ENCODE assay signal across 1 cellular context in the genomic region with DNA sequence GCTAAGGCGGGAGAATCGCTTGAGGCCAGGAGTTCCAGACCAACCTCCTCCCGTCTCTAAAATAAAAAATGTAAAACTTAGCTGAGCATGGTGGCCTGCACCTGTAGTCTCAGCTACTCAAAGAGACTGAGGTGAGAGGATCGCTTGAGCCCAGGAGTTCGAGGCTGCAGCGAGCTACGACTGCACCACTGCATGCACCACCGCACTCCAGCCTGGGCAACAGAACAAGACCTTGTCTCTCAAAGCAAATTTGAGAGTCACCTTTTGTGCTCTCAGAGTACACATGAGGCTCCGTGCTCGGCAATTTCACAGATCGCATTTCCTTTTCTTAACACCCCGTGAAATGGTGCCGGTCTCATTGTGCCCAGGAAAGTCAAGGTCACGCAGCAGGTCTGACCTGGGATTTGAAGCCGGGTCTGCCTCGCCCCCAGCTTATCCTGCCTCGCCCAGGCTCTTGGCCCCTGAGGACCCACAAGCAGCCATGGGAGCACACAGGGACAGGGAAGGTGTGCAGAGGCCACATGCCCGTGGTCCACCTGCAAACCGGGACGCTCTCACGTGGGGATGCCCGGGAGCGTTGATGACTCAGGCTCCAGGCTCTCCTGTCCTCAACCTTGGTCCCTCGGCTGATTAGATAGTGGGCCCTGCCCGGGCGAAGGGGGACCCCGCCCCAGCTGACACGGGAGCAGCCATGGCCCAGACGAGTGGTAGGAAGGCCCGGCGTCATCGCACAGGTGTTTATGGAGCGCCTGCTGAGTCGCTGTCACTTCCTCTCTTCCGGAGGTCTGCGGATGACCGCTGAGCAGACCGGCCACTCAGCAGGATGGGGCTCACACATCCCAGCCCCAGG.
TF ChIP-seq lines count a peak whose summit lies in the region.

No MANE protein-coding gene starts in this region.

TF ChIP-seq in HepG2, 621 proteins besides CTCF, POLR2A, EP300 and RAD21 (continued from another document and continues in another):
- TF ChIP-seq, protein P1, sequence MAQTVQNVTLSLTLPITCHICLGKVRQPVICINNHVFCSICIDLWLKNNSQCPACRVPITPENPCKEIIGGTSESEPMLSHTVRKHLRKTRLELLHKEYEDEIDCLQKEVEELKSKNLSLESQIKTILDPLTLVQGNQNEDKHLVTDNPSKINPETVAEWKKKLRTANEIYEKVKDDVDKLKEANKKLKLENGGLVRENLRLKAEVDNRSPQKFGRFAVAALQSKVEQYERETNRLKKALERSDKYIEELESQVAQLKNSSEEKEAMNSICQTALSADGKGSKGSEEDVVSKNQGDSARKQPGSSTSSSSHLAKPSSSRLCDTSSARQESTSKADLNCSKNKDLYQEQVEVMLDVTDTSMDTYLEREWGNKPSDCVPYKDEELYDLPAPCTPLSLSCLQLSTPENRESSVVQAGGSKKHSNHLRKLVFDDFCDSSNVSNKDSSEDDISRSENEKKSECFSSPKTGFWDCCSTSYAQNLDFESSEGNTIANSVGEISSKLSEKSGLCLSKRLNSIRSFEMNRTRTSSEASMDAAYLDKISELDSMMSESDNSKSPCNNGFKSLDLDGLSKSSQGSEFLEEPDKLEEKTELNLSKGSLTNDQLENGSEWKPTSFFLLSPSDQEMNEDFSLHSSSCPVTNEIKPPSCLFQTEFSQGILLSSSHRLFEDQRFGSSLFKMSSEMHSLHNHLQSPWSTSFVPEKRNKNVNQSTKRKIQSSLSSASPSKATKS (CRISPR knock-in tag; IDR thresholded peaks at IDR 0.05) = no peak
- TF ChIP-seq, protein P2, sequence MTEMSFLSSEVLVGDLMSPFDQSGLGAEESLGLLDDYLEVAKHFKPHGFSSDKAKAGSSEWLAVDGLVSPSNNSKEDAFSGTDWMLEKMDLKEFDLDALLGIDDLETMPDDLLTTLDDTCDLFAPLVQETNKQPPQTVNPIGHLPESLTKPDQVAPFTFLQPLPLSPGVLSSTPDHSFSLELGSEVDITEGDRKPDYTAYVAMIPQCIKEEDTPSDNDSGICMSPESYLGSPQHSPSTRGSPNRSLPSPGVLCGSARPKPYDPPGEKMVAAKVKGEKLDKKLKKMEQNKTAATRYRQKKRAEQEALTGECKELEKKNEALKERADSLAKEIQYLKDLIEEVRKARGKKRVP (CRISPR knock-in tag; IDR thresholded peaks at IDR 0.05) = no peak
- TF ChIP-seq NFYC (CRISPR knock-in tag; IDR thresholded peaks at IDR 0.05) = no peak
- no peak; the same call in 1 of the 2 replicates for TF ChIP-seq SP4 (CRISPR knock-in tag; IDR thresholded peaks at IDR 0.05)
- peak; percentile 77; the same call in 1 of the 2 replicates for TF ChIP-seq ZNF891 (CRISPR knock-in tag; IDR thresholded peaks at IDR 0.05)
- no peak for TF ChIP-seq MBNL3 (CRISPR knock-in tag; conservative IDR thresholded peaks at IDR 0.05)
- TF ChIP-seq, protein P3, sequence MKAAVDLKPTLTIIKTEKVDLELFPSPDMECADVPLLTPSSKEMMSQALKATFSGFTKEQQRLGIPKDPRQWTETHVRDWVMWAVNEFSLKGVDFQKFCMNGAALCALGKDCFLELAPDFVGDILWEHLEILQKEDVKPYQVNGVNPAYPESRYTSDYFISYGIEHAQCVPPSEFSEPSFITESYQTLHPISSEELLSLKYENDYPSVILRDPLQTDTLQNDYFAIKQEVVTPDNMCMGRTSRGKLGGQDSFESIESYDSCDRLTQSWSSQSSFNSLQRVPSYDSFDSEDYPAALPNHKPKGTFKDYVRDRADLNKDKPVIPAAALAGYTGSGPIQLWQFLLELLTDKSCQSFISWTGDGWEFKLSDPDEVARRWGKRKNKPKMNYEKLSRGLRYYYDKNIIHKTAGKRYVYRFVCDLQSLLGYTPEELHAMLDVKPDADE (CRISPR knock-in tag; IDR thresholded peaks at IDR 0.05) = no peak
- peak; percentile 95; the same call in 1 of the 2 replicates for TF ChIP-seq ZFP37 (CRISPR knock-in tag; IDR thresholded peaks at IDR 0.05; ENCODE audit: borderline replicate concordance)
- no peak for TF ChIP-seq ZNF350 (CRISPR knock-in tag; IDR thresholded peaks at IDR 0.05; ENCODE audit: borderline replicate concordance, low read depth)
- TF ChIP-seq ZNF674 (CRISPR knock-in tag; IDR thresholded peaks at IDR 0.05; ENCODE audit: low read depth) = no peak
- no peak for TF ChIP-seq NFIC (IDR thresholded peaks at IDR 0.05; ENCODE audit: low read length)
- TF ChIP-seq ZNF20 (CRISPR knock-in tag; IDR thresholded peaks at IDR 0.05) = no peak
- TF ChIP-seq U2AF1 (optimal IDR thresholded peaks at IDR 0.05; ENCODE audit: low read depth, low read length) = no peak
- TF ChIP-seq ZMYM2 (CRISPR knock-in tag; IDR thresholded peaks at IDR 0.05) = 0 out of 2 replicates have a peak, but pooled peaks have one; percentile 25
- no peak; the same call in 1 of the 2 replicates for TF ChIP-seq RBAK (CRISPR knock-in tag; IDR thresholded peaks at IDR 0.05)
- no peak for TF ChIP-seq RFX1 (IDR thresholded peaks at IDR 0.05)
- TF ChIP-seq, protein P4, sequence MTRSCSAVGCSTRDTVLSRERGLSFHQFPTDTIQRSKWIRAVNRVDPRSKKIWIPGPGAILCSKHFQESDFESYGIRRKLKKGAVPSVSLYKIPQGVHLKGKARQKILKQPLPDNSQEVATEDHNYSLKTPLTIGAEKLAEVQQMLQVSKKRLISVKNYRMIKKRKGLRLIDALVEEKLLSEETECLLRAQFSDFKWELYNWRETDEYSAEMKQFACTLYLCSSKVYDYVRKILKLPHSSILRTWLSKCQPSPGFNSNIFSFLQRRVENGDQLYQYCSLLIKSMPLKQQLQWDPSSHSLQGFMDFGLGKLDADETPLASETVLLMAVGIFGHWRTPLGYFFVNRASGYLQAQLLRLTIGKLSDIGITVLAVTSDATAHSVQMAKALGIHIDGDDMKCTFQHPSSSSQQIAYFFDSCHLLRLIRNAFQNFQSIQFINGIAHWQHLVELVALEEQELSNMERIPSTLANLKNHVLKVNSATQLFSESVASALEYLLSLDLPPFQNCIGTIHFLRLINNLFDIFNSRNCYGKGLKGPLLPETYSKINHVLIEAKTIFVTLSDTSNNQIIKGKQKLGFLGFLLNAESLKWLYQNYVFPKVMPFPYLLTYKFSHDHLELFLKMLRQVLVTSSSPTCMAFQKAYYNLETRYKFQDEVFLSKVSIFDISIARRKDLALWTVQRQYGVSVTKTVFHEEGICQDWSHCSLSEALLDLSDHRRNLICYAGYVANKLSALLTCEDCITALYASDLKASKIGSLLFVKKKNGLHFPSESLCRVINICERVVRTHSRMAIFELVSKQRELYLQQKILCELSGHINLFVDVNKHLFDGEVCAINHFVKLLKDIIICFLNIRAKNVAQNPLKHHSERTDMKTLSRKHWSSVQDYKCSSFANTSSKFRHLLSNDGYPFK (CRISPR knock-in tag; IDR thresholded peaks at IDR 0.05; ENCODE audit: borderline replicate concordance) = peak; percentile 61; the same call in 1 of the 2 replicates
- TF ChIP-seq, protein P5, sequence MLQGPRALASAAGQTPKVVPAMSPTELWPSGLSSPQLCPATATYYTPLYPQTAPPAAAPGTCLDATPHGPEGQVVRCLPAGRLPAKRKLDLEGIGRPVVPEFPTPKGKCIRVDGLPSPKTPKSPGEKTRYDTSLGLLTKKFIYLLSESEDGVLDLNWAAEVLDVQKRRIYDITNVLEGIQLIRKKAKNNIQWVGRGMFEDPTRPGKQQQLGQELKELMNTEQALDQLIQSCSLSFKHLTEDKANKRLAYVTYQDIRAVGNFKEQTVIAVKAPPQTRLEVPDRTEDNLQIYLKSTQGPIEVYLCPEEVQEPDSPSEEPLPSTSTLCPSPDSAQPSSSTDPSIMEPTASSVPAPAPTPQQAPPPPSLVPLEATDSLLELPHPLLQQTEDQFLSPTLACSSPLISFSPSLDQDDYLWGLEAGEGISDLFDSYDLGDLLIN (CRISPR knock-in tag; IDR thresholded peaks at IDR 0.05; ENCODE audit: borderline replicate concordance) = no peak
- no peak for TF ChIP-seq PAF1 (CRISPR knock-in tag; IDR thresholded peaks at IDR 0.05)
- TF ChIP-seq, protein P6, sequence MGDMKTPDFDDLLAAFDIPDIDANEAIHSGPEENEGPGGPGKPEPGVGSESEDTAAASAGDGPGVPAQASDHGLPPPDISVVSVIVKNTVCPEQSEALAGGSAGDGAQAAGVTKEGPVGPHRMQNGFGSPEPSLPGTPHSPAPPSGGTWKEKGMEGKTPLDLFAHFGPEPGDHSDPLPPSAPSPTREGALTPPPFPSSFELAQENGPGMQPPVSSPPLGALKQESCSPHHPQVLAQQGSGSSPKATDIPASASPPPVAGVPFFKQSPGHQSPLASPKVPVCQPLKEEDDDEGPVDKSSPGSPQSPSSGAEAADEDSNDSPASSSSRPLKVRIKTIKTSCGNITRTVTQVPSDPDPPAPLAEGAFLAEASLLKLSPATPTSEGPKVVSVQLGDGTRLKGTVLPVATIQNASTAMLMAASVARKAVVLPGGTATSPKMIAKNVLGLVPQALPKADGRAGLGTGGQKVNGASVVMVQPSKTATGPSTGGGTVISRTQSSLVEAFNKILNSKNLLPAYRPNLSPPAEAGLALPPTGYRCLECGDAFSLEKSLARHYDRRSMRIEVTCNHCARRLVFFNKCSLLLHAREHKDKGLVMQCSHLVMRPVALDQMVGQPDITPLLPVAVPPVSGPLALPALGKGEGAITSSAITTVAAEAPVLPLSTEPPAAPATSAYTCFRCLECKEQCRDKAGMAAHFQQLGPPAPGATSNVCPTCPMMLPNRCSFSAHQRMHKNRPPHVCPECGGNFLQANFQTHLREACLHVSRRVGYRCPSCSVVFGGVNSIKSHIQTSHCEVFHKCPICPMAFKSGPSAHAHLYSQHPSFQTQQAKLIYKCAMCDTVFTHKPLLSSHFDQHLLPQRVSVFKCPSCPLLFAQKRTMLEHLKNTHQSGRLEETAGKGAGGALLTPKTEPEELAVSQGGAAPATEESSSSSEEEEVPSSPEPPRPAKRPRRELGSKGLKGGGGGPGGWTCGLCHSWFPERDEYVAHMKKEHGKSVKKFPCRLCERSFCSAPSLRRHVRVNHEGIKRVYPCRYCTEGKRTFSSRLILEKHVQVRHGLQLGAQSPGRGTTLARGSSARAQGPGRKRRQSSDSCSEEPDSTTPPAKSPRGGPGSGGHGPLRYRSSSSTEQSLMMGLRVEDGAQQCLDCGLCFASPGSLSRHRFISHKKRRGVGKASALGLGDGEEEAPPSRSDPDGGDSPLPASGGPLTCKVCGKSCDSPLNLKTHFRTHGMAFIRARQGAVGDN (CRISPR knock-in tag; IDR thresholded peaks at IDR 0.05) = peak; percentile 100
- TF ChIP-seq POGZ (CRISPR knock-in tag; IDR thresholded peaks at IDR 0.05) = no peak
- TF ChIP-seq ZNF747 (CRISPR knock-in tag; IDR thresholded peaks at IDR 0.05; ENCODE audit: borderline replicate concordance) = peak; percentile 48; the same call in 1 of the 2 replicates
- no peak for TF ChIP-seq KDM6A (CRISPR knock-in tag; IDR thresholded peaks at IDR 0.05; ENCODE audit: low read depth)
- TF ChIP-seq DMAP1 (CRISPR knock-in tag; IDR thresholded peaks at IDR 0.05) = peak; percentile 42; the same call in 1 of the 2 replicates
- TF ChIP-seq TBL1XR1 (IDR thresholded peaks at IDR 0.05; ENCODE audit: borderline replicate concordance, low read length, partially characterized antibody) = no peak
- no peak for TF ChIP-seq ZNF782 (CRISPR knock-in tag; IDR thresholded peaks at IDR 0.05; ENCODE audit: borderline replicate concordance)
- peak; percentile 47; the same call in 1 of the 2 replicates for TF ChIP-seq KMT2B (CRISPR knock-in tag; IDR thresholded peaks at IDR 0.05)
- no peak for TF ChIP-seq BRCA1 (CRISPR knock-in tag; IDR thresholded peaks at IDR 0.05)
- no peak for TF ChIP-seq CHD4 (IDR thresholded peaks at IDR 0.05; ENCODE audit: borderline replicate concordance, low read length)
- 0 out of 2 replicates have a peak, but pooled peaks have one; percentile 23 for TF ChIP-seq GATAD1 (CRISPR knock-in tag; IDR thresholded peaks at IDR 0.05)
- TF ChIP-seq ELF3 (CRISPR knock-in tag; IDR thresholded peaks at IDR 0.05) = peak; percentile 71
- peak; percentile 63; the same call in 1 of the 2 replicates for TF ChIP-seq ZNF441 (CRISPR knock-in tag; IDR thresholded peaks at IDR 0.05; ENCODE audit: borderline replicate concordance)
- TF ChIP-seq, protein P7, sequence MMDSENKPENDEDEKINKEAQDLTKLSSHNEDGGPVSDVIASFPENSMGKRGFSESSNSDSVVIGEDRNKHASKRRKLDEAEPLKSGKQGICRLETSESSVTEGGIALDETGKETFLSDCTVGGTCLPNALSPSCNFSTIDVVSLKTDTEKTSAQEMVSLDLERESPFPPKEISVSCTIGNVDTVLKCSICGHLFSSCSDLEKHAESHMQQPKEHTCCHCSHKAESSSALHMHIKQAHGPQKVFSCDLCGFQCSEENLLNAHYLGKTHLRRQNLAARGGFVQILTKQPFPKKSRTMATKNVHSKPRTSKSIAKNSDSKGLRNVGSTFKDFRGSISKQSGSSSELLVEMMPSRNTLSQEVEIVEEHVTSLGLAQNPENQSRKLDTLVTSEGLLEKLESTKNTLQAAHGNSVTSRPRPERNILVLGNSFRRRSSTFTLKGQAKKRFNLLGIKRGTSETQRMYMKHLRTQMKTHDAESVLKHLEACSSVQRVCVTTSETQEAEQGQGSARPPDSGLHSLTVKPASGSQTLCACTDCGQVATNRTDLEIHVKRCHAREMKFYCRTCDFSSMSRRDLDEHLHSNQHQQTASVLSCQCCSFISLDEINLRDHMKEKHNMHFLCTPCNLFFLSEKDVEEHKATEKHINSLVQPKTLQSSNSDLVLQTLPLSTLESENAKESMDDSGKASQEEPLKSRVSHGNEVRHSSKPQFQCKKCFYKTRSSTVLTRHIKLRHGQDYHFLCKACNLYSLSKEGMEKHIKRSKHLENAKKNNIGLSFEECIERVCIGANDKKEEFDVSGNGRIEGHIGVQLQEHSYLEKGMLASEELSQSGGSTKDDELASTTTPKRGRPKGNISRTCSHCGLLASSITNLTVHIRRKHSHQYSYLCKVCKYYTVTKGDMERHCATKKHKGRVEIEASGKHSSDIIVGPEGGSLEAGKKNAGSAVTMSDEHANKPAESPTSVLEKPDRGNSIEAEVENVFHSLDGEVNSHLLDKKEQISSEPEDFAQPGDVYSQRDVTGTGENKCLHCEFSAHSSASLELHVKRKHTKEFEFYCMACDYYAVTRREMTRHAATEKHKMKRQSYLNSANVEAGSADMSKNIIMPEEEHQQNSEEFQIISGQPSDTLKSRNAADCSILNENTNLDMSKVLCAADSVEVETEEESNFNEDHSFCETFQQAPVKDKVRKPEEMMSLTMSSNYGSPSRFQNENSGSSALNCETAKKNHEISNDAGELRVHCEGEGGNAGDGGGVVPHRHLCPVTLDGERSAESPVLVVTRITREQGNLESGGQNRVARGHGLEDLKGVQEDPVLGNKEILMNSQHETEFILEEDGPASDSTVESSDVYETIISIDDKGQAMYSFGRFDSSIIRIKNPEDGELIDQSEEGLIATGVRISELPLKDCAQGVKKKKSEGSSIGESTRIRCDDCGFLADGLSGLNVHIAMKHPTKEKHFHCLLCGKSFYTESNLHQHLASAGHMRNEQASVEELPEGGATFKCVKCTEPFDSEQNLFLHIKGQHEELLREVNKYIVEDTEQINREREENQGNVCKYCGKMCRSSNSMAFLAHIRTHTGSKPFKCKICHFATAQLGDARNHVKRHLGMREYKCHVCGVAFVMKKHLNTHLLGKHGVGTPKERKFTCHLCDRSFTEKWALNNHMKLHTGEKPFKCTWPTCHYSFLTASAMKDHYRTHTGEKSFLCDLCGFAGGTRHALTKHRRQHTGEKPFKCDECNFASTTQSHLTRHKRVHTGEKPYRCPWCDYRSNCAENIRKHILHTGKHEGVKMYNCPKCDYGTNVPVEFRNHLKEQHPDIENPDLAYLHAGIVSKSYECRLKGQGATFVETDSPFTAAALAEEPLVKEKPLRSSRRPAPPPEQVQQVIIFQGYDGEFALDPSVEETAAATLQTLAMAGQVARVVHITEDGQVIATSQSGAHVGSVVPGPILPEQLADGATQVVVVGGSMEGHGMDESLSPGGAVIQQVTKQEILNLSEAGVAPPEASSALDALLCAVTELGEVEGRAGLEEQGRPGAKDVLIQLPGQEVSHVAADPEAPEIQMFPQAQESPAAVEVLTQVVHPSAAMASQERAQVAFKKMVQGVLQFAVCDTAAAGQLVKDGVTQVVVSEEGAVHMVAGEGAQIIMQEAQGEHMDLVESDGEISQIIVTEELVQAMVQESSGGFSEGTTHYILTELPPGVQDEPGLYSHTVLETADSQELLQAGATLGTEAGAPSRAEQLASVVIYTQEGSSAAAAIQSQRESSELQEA (CRISPR knock-in tag; IDR thresholded peaks at IDR 0.05; ENCODE audit: not compliant biosample characterization) = no peak
- TF ChIP-seq ZNF260 (CRISPR knock-in tag; IDR thresholded peaks at IDR 0.05; ENCODE audit: borderline replicate concordance, low read depth) = no peak
